Comparison of ENCODE assay signal across 11 cellular contexts in genomic region chr2:64607381-64607780, GRCh38. TPM values are rescaled to one million over a fixed set of nuclear protein-coding genes. Genes with fewer than 3 reads are reported as not detected.
A peak's percentile ranks its signal among the peaks of the same experiment; 100 is the strongest.
DNase-seq lines count a peak whose midpoint lies in the region; ATAC-seq, FAIRE-seq and TF ChIP-seq lines count a peak whose summit lies in the region.
"Had no signal": no experiment of that assay in that cellular context is flagged by ENCODE, and none has a peak within 500 bp of the region (broad histone marks: within the 10 kb centered on the region; RNA-seq: fewer than 3 reads in every experiment).

No MANE protein-coding gene starts in this region.

- no peak for TF ChIP-seq CTCF in CD8-positive, alpha-beta T cell (IDR thresholded peaks at IDR 0.05)
- TF ChIP-seq CTCF in K562 (IDR thresholded peaks at IDR 0.05 in 2 of 3, conservative IDR thresholded peaks at IDR 0.05 in 1 of 3; ENCODE audit: insufficient read depth in 2 of 3, low read depth in 1 of 3, low read length in 3 of 3) (no peak), neutrophil (IDR thresholded peaks at IDR 0.05) (peak; percentile 10)

- no peak for TF ChIP-seq RAD21 in K562 (CRISPR knock-in tag; conservative IDR thresholded peaks at IDR 0.05 in 1 of 2, IDR thresholded peaks at IDR 0.05 in 1 of 2)

- H3K9me3 ChIP-seq in CD8-positive, alpha-beta T cell (ENCODE audit: low read length): no peaks in the 10 kb centered on the region
- H3K9me3 ChIP-seq in Karpas-422 (ENCODE audit: low read length): no peaks in the 10 kb centered on the region
- H3K9me3 ChIP-seq in K562 (replicated peaks; ENCODE audit: control insufficient read depth, insufficient read depth, low read depth, low read length): no peaks in the 10 kb centered on the region
- H3K9me3 ChIP-seq in neutrophil: no peaks in the 10 kb centered on the region

- peak overlapping the region; percentile 52 for H3K27ac Mint-ChIP-seq in CD8-positive, alpha-beta T cell

- no peak for TF ChIP-seq EP300 in K562 (IDR thresholded peaks at IDR 0.05; ENCODE audit: low read length)

- H3K79me2 ChIP-seq in Karpas-422 (ENCODE audit: low read length) (no peaks in the 10 kb centered on the region), K562 (ENCODE audit: control insufficient read depth, insufficient read depth, low read length) (no peaks in the 10 kb centered on the region)

- H3K4me3 ChIP-seq in CD8-positive, alpha-beta T cell (ENCODE audit: low read depth, low read length): no peak overlapping the region
- H3K4me3 ChIP-seq in Karpas-422 (ENCODE audit: low read length): peak overlapping the region; percentile 64; the same call in 1 of the 2 replicates
- peak overlapping the region; percentile 25; the same call in 1 of the 2 replicates for H3K4me3 ChIP-seq in K562
- H3K4me3 ChIP-seq in neutrophil (ENCODE audit: low read depth in 1 of 2, low read length in 1 of 2): peak overlapping the region; percentile 40 to 81

- peak overlapping the region; percentile 73 for H3K4me3 Mint-ChIP-seq in CD8-positive, alpha-beta T cell

- TF ChIP-seq POLR2A in K562 (conservative IDR thresholded peaks at IDR 0.05): no peak

- no peaks in the 10 kb centered on the region for H3K36me3 ChIP-seq in CD8-positive, alpha-beta T cell (ENCODE audit: insufficient read depth, low read length)
- H3K36me3 ChIP-seq in Karpas-422 (ENCODE audit: insufficient read depth, low read length): no peaks in the 10 kb centered on the region
- H3K36me3 ChIP-seq in K562 (ENCODE audit: control insufficient read depth, insufficient read depth, low read length): no peaks in the 10 kb centered on the region
- H3K36me3 ChIP-seq in neutrophil: no peaks in the 10 kb centered on the region

- H3K9me1 ChIP-seq in K562 (ENCODE audit: control insufficient read depth, insufficient read depth, low read length): no peaks in the 10 kb centered on the region

- peaks cover 26% of the 10 kb centered on the region for H3K4me1 ChIP-seq in CD8-positive, alpha-beta T cell (ENCODE audit: insufficient read depth, low read length)
- H3K4me1 ChIP-seq in Karpas-422 (ENCODE audit: low read length) (peaks cover 32% of the 10 kb centered on the region), K562 (replicated peaks in 1 of 2; ENCODE audit: control insufficient read depth in 2 of 2, insufficient read depth in 2 of 2, low read length in 2 of 2) (peaks cover 21 to 30% of the 10 kb centered on the region in 2 experiments; a peak in 4 of 5 replicates), neutrophil (ENCODE audit: control insufficient read depth in 1 of 2, insufficient read depth in 1 of 2, low read depth in 1 of 2, low read length in 1 of 2) (peaks cover 35% of the 10 kb centered on the region in 2 experiments)

- FAIRE-seq in K562 (lab: Jason Lieb, UNC): no peak
- FAIRE-seq: TTC549 had no signal

- no peaks in the 10 kb centered on the region for H3K27me3 Mint-ChIP-seq in CD8-positive, alpha-beta T cell (ENCODE audit: low read depth)

- CTCF ChIA-PET in CD8-positive, alpha-beta T cell (lab: Charles Lee): interaction anchor here (1.0 to 5.8 kb wide), 16 partner anchors 10 to 311 kb away, joined by 3 to 39 read pairs (median 5); partner anchors contain the start of genes AFTPH and SERTAD2
- CTCF ChIA-PET in K562 (lab: Yijun Ruan, JAX; ENCODE audit: low intra/inter-chr PET ratio): interaction anchor here (1.2 kb wide), 1 partner anchor 37 kb away, joined by 3 read pairs; no protein-coding TSS in a partner anchor

- DNase-seq in CD8-positive, alpha-beta T cell: no peak
- DNase-seq in Karpas-422: no peak
- no peak for DNase-seq in K562 (ENCODE audit: extremely low read depth in 1 of 4, low spot score in 3 of 4)
- DNase-seq: DMS 273 treated with DMSO at 0.1 percent for 48 hours, NCI-H2107 had no signal

- no peaks in the 10 kb centered on the region for H3K9me2 ChIP-seq in Karpas-422 (replicated peaks; ENCODE audit: insufficient read depth, low read length)

- WGBS in K562 (ENCODE audit: insufficient coverage, low coverage, missing lambda C conversion rate): 51% methylated on average over 7 of the region's 7 CpGs

- H3K36me3 Mint-ChIP-seq in CD8-positive, alpha-beta T cell: no peaks in the 10 kb centered on the region

- in situ Hi-C loops in K562 (cut with MboI): no loop called here

- intact Hi-C loops in CD8-positive, alpha-beta T cell (cut with DNase I, micrococcal nuclease): loop anchor here (1.0 to 2.0 kb wide), 3 partner anchors 84 to 621 kb away; no protein-coding TSS in a partner anchor
- intact Hi-C loops in K562 (cut with micrococcal nuclease): loop anchor here (2.0 kb wide), 1 partner anchor 41 kb away; no protein-coding TSS in a partner anchor

- H3K27ac ChIP-seq in CD8-positive, alpha-beta T cell (ENCODE audit: low read depth, low read length): no peak overlapping the region
- H3K27ac ChIP-seq in Karpas-422 (ENCODE audit: low read length): no peak overlapping the region
- peak overlapping the region; percentile 88; the same call in 1 of the 3 replicates for H3K27ac ChIP-seq in K562 (ENCODE audit: extremely low read depth, low read depth, low read length)
- peak overlapping the region; percentile 66 for H3K27ac ChIP-seq in neutrophil
- H3K27ac ChIP-seq: KMS-11 had no signal

- H4K20me1 ChIP-seq in Karpas-422 (ENCODE audit: insufficient read depth, low read depth, low read length): no peaks in the 10 kb centered on the region
- H4K20me1 ChIP-seq in K562 (replicated peaks; ENCODE audit: control insufficient read depth, insufficient read depth, low read length): no peaks in the 10 kb centered on the region

- H3K27me3 ChIP-seq in CD8-positive, alpha-beta T cell (ENCODE audit: insufficient read depth, low read length): no peaks in the 10 kb centered on the region
- H3K27me3 ChIP-seq in Karpas-422 (ENCODE audit: low read length) (no peaks in the 10 kb centered on the region), K562 (ENCODE audit: control insufficient read depth in 2 of 2, insufficient read depth in 2 of 2, low read length in 2 of 2) (no peaks in the 10 kb centered on the region), neutrophil (no peaks in the 10 kb centered on the region)

- H3K9ac ChIP-seq in Karpas-422 (ENCODE audit: low read length): peak overlapping the region; percentile 60
- peak overlapping the region; percentile 68 to 74; a peak in 3 of 4 replicates for H3K9ac ChIP-seq in K562 (ENCODE audit: insufficient read depth in 1 of 2, low read depth in 2 of 2, low read length in 2 of 2)
- H3K9ac ChIP-seq: KMS-11 had no signal

- POLR2A ChIA-PET in CD8-positive, alpha-beta T cell (lab: Charles Lee): interaction anchor here (0.9 to 4.3 kb wide), 10 partner anchors 11 to 224 kb away, joined by 3 to 31 read pairs (median 4); partner anchors contain the start of genes AFTPH and SERTAD2
- POLR2A ChIA-PET in K562 (lab: Yijun Ruan, JAX): interaction anchor here (0.6 to 5.4 kb wide), 22 partner anchors 9 to 379 kb away, joined by 3 to 33 read pairs (median 4); partner anchors contain the start of genes AFTPH and SERTAD2

- H3K9me3 Mint-ChIP-seq in CD8-positive, alpha-beta T cell: no peaks in the 10 kb centered on the region

- peak overlapping the region; percentile 80 for H3K4me2 ChIP-seq in Karpas-422 (ENCODE audit: low read depth, low read length, poor library complexity, severe bottlenecking)
- peak overlapping the region; percentile 87 for H3K4me2 ChIP-seq in K562 (ENCODE audit: insufficient read depth, low read length)
- H3K4me2 ChIP-seq: KMS-11 had no signal

- no TSS peak for BruUV-seq in K562 (replicated peaks; lab: Mats Ljungman, UMichigan)

- H3K4me1 Mint-ChIP-seq in CD8-positive, alpha-beta T cell (ENCODE audit: low read depth): peaks cover 29% of the 10 kb centered on the region

- ATAC-seq in CD8-positive, alpha-beta T cell: no peak
- ATAC-seq in K562 (no peak), HG02885 (IDR thresholded peaks at IDR 0.05; ENCODE audit: poor library complexity, unreplicated experiment) (no peak), GM21825 (IDR thresholded peaks at IDR 0.05; ENCODE audit: unreplicated experiment) (no peak), HG02678 (IDR thresholded peaks at IDR 0.05; ENCODE audit: unreplicated experiment) (no peak)

- peak overlapping the region; percentile 87; the same call in 1 of the 2 replicates for H2AFZ ChIP-seq in Karpas-422 (ENCODE audit: low read length)
- peak overlapping the region; percentile 91 for H2AFZ ChIP-seq in K562 (ENCODE audit: low read depth, low read length)

TF ChIP-seq in K562, 482 proteins besides CTCF, POLR2A, EP300 and RAD21:
- peak in 1 of 2 experiments; percentile 51; a peak in 2 of 4 replicates for TF ChIP-seq NRF1 (conservative IDR thresholded peaks at IDR 0.05 in 1 of 2, IDR thresholded peaks at IDR 0.05 in 1 of 2)
- TF ChIP-seq ZBED1 (IDR thresholded peaks at IDR 0.05): no peak

RNA-seq across cellular contexts. Expression of gene SERTAD2, which starts 46.3 kb away (rescaled TPM):
- total RNA-seq in CD8-positive, alpha-beta T cell: 10 to 100 TPM; 47.5 to 48.8 TPM
- 27.2 and 73.8 TPM in 2 replicates for total RNA-seq in Karpas-422 (2014; rRNA removed; shearing (Covaris generic); ENCODE audit: low replicate concordance)
- total RNA-seq in K562 (2011; cell fraction: chromatin; rRNA removed; ENCODE audit: low replicate concordance): 9.0 and 18.6 TPM in 2 replicates
- total RNA-seq in K562 (2011; cell fraction: nucleolus; rRNA removed): 8.2 and 9.5 TPM in 2 replicates
- total RNA-seq in K562 (2011; cell fraction: nucleoplasm; rRNA removed): 17.8 and 37.0 TPM in 2 replicates
- 5.3 and 5.9 TPM in 2 replicates for total RNA-seq in K562 (2014; rRNA removed)
- total RNA-seq in K562 (2014; rRNA removed; fragmentation: Illumina TruSeq; extraction: Trizol): 5.7 and 6.1 TPM in 2 replicates
- total RNA-seq in K562 (2015; rRNA removed; fragmentation: Illumina TruSeq; extraction: Trizol): 6.5 and 7.1 TPM in 2 replicates
- 11.3 and 11.6 TPM in 2 replicates for total RNA-seq in K562 (2021)
- polyA plus RNA-seq in K562 (2011; rRNA removed): 5.9 and 6.6 TPM in 2 replicates
- 6.1 and 8.2 TPM in 2 replicates for polyA plus RNA-seq in K562 (2011; cell fraction: cytosol; rRNA removed)
- 5.4 and 7.0 TPM in 2 replicates for polyA plus RNA-seq in K562 (2011; cell fraction: nucleus; rRNA removed)
- polyA plus RNA-seq in K562 (2012): 10.7 and 11.1 TPM in 2 replicates
- polyA plus RNA-seq in K562 (2014; fragmentation: Illumina TruSeq; extraction: Trizol): 9.4 and 12.5 TPM in 2 replicates
- polyA plus RNA-seq in K562 (2014; fragmentation: Nextera tagmentation; extraction: Ambion mirVana): 1 to 10 TPM; 3.0 to 3.4 TPM
- polyA plus RNA-seq in K562 (2014; rRNA removed): 6.3 and 7.5 TPM in 2 replicates
- 11.4 and 12.5 TPM in 2 replicates for polyA minus RNA-seq in K562 (2011; rRNA and poly(A)+ RNA removed)
- 5.9 and 8.6 TPM in 2 replicates for polyA minus RNA-seq in K562 (2011; cell fraction: cytosol; rRNA and poly(A)+ RNA removed)
- polyA minus RNA-seq in K562 (2011; cell fraction: nucleus; rRNA and poly(A)+ RNA removed): 7.7 and 10.0 TPM in 2 replicates

Comparison
In these comparisons a context has a peak if more than half of its experiments do, and no peak if none do; other contexts are left out.
1. H3K27ac ChIP-seq: peak in K562 (single experiment) and neutrophil (single experiment); none in CD8-positive, alpha-beta T cell (single experiment) and Karpas-422 (single experiment).